In the genomic region with DNA sequence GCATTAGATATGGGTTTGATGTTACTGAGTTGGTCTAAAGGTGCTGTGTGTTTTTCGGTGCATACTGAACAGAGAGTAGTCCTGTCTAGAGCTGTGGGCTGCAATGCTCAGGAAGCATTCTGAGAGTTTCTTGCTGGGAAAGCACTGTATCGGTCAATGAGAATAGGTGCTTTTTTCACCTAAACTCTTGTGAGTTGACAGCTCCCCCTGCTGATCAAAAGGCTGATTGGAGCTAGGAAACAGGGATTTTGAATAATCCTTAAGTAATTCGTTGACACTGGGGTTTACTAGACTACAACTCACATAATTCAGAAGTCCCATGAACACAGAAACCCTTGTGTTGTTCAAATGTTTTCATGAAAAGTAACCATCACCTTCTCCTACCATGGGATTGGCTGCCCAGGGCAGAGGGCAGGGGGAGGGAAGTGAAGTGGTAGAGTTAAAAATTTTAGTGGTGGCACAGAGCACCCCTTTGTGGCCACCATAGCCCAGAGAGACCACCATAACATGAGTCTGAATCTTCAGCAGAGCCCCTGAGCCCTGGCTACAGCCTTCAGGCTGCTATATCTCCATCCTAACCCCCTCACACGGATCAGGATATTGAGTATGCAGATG, we compare ENCODE assay signal across 8 cellular contexts. TPM values are rescaled to one million over a fixed set of nuclear protein-coding genes. Genes with fewer than 3 reads are reported as not detected.
DNase-seq lines count a peak whose midpoint lies in the region; ATAC-seq and TF ChIP-seq lines count a peak whose summit lies in the region.

No MANE protein-coding gene starts in this region.

- no peaks in the 10 kb centered on the region for H3K9me3 Mint-ChIP-seq in activated T-cell treated with anti-CD3 and anti-CD28 coated beads, Interleukin-2, amount 50 U/mL, for 24 hours

- ATAC-seq in GM18517 (IDR thresholded peaks at IDR 0.05; ENCODE audit: unreplicated experiment) = no peak
- ATAC-seq in GM18870 (IDR thresholded peaks at IDR 0.05; ENCODE audit: unreplicated experiment) = no peak

- peak; percentile 73 for TF ChIP-seq CTCF in GM12864 (IDR thresholded peaks at IDR 0.05; ENCODE audit: low read depth, low read length, missing control alignments)
- peak; percentile 83 for TF ChIP-seq CTCF in fibroblast of the aortic adventitia (IDR thresholded peaks at IDR 0.05; ENCODE audit: insufficient read depth, low read length)
- TF ChIP-seq CTCF in neutrophil (IDR thresholded peaks at IDR 0.05) = peak; percentile 12

- H3K4me1 ChIP-seq in neutrophil (ENCODE audit: control insufficient read depth in 1 of 2, insufficient read depth in 1 of 2, low read depth in 1 of 2, low read length in 1 of 2) = no peaks in the 10 kb centered on the region

- H3K27me3 ChIP-seq in neutrophil = no peaks in the 10 kb centered on the region

- no peaks in the 10 kb centered on the region for H3K9me3 ChIP-seq in neutrophil

- H3K4me3 ChIP-seq in GM12864 (ENCODE audit: low read depth, low read length) = no peak overlapping the region
- H3K4me3 ChIP-seq in fibroblast of the aortic adventitia (ENCODE audit: low read depth, low read length) = no peak overlapping the region
- H3K4me3 ChIP-seq in neutrophil (ENCODE audit: low read depth in 1 of 2, low read length in 1 of 2) = no peak overlapping the region

- no peaks in the 10 kb centered on the region for H3K4me1 Mint-ChIP-seq in activated T-cell treated with anti-CD3 and anti-CD28 coated beads, Interleukin-2, amount 50 U/mL, for 24 hours (ENCODE audit: low read depth)

- H3K27ac Mint-ChIP-seq in activated T-cell treated with anti-CD3 and anti-CD28 coated beads, Interleukin-2, amount 50 U/mL, for 24 hours = no peak overlapping the region

- DNase-seq in AG08396 (ENCODE audit: low spot score) (peak; percentile 68), GM12864 (ENCODE audit: low read depth) (no peak), NCI-H2196 treated with DMSO at 0.1 percent for 48 hours (lab: John Stamatoyannopoulos, UW; ENCODE audit: unreplicated experiment) (peak; percentile 9), fibroblast of the aortic adventitia (ENCODE audit: low read depth) (peak; percentile 90)
- peak; percentile 37 for DNase-seq in activated T-cell treated with anti-CD3 and anti-CD28 coated beads, Interleukin-2, amount 50 U/mL, for 24 hours

- no peak overlapping the region for H3K4me3 Mint-ChIP-seq in activated T-cell treated with anti-CD3 and anti-CD28 coated beads, Interleukin-2, amount 50 U/mL, for 24 hours

- H3K36me3 ChIP-seq in neutrophil = no peaks in the 10 kb centered on the region

- no peak overlapping the region for H3K27ac ChIP-seq in neutrophil

- no peaks in the 10 kb centered on the region for H3K36me3 Mint-ChIP-seq in activated T-cell treated with anti-CD3 and anti-CD28 coated beads, Interleukin-2, amount 50 U/mL, for 24 hours (ENCODE audit: low read depth)

- no peaks in the 10 kb centered on the region for H3K27me3 Mint-ChIP-seq in activated T-cell treated with anti-CD3 and anti-CD28 coated beads, Interleukin-2, amount 50 U/mL, for 24 hours

RNA-seq across cellular contexts. Expression of a gene that starts 13.0 kb away (rescaled TPM):
- 64.5 and 68.3 TPM in 2 replicates for total RNA-seq in fibroblast of the aortic adventitia (ENCODE audit: low replicate concordance)

RNA-seq across cellular contexts. Expression of a gene that starts 19.0 kb away (rescaled TPM):
- 28.6 and 32.5 TPM in 2 replicates for total RNA-seq in fibroblast of the aortic adventitia (ENCODE audit: low replicate concordance)

Comparison
In these comparisons a context has a peak if more than half of its experiments do, and no peak if none do; other contexts are left out.
1. CTCF ChIP-seq: peak in every context shown above with its lines; median percentile 83 in fibroblast of the aortic adventitia; 73 in GM12864; 12 in neutrophil.